ENCODE assay signal across 1 cellular context in genomic region chr11:46617451-46618314, GRCh38.
A peak's percentile ranks its signal among the peaks of the same experiment; 100 is the strongest.
TF ChIP-seq lines count a peak whose summit lies in the region.

ATG13 (plus strand) TSS chr11:46617553; CDS start chr11:46644292, 26,739 bp downstream.

TF ChIP-seq in HepG2, 621 proteins besides CTCF, POLR2A, EP300 and RAD21 (continued from another document and continues in another):
- TF ChIP-seq PBX2 (CRISPR knock-in tag; IDR thresholded peaks at IDR 0.05): no peak
- TF ChIP-seq, protein P1, sequence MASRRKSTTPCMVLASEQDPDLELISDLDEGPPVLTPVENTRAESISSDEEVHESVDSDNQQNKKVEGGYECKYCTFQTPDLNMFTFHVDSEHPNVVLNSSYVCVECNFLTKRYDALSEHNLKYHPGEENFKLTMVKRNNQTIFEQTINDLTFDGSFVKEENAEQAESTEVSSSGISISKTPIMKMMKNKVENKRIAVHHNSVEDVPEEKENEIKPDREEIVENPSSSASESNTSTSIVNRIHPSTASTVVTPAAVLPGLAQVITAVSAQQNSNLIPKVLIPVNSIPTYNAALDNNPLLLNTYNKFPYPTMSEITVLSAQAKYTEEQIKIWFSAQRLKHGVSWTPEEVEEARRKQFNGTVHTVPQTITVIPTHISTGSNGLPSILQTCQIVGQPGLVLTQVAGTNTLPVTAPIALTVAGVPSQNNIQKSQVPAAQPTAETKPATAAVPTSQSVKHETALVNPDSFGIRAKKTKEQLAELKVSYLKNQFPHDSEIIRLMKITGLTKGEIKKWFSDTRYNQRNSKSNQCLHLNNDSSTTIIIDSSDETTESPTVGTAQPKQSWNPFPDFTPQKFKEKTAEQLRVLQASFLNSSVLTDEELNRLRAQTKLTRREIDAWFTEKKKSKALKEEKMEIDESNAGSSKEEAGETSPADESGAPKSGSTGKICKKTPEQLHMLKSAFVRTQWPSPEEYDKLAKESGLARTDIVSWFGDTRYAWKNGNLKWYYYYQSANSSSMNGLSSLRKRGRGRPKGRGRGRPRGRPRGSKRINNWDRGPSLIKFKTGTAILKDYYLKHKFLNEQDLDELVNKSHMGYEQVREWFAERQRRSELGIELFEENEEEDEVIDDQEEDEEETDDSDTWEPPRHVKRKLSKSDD (CRISPR knock-in tag; IDR thresholded peaks at IDR 0.05; ENCODE audit: low read depth): peak; percentile 10; the same call in 1 of the 2 replicates
- 0 out of 2 replicates have a peak, but pooled peaks have one; percentile 5 for TF ChIP-seq BCL6 (CRISPR knock-in tag; IDR thresholded peaks at IDR 0.05)
- no peak; the same call in 1 of the 2 replicates for TF ChIP-seq MED1 (CRISPR knock-in tag; IDR thresholded peaks at IDR 0.05)
- no peak for TF ChIP-seq XBP1 (CRISPR knock-in tag; IDR thresholded peaks at IDR 0.05)
- no peak for TF ChIP-seq ZNF790 (CRISPR knock-in tag; IDR thresholded peaks at IDR 0.05; ENCODE audit: borderline replicate concordance)
- TF ChIP-seq SNAPC5 (CRISPR knock-in tag; IDR thresholded peaks at IDR 0.05; ENCODE audit: borderline replicate concordance): 0 out of 2 replicates have a peak, but pooled peaks have one; percentile 25
- TF ChIP-seq MEIS2 (CRISPR knock-in tag; IDR thresholded peaks at IDR 0.05): no peak
- TF ChIP-seq GABPB1 (CRISPR knock-in tag; IDR thresholded peaks at IDR 0.05): peak; percentile 60; the same call in 1 of the 2 replicates
- TF ChIP-seq PCBP1 (IDR thresholded peaks at IDR 0.05; ENCODE audit: borderline replicate concordance, low read depth, low read length): no peak
- TF ChIP-seq, protein P2, sequence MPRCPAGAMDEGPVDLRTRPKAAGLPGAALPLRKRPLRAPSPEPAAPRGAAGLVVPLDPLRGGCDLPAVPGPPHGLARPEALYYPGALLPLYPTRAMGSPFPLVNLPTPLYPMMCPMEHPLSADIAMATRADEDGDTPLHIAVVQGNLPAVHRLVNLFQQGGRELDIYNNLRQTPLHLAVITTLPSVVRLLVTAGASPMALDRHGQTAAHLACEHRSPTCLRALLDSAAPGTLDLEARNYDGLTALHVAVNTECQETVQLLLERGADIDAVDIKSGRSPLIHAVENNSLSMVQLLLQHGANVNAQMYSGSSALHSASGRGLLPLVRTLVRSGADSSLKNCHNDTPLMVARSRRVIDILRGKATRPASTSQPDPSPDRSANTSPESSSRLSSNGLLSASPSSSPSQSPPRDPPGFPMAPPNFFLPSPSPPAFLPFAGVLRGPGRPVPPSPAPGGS (CRISPR knock-in tag; IDR thresholded peaks at IDR 0.05): no peak
- TF ChIP-seq ZNF839 (CRISPR knock-in tag; IDR thresholded peaks at IDR 0.05; ENCODE audit: borderline replicate concordance): 0 out of 2 replicates have a peak, but pooled peaks have one; percentile 73
- TF ChIP-seq PHF21A (CRISPR knock-in tag; IDR thresholded peaks at IDR 0.05): peak; percentile 78
- no peak for TF ChIP-seq NR3C1 (CRISPR knock-in tag; IDR thresholded peaks at IDR 0.05)
- no peak for TF ChIP-seq ZNF276 (CRISPR knock-in tag; IDR thresholded peaks at IDR 0.05; ENCODE audit: low read depth)
- TF ChIP-seq, protein P3, sequence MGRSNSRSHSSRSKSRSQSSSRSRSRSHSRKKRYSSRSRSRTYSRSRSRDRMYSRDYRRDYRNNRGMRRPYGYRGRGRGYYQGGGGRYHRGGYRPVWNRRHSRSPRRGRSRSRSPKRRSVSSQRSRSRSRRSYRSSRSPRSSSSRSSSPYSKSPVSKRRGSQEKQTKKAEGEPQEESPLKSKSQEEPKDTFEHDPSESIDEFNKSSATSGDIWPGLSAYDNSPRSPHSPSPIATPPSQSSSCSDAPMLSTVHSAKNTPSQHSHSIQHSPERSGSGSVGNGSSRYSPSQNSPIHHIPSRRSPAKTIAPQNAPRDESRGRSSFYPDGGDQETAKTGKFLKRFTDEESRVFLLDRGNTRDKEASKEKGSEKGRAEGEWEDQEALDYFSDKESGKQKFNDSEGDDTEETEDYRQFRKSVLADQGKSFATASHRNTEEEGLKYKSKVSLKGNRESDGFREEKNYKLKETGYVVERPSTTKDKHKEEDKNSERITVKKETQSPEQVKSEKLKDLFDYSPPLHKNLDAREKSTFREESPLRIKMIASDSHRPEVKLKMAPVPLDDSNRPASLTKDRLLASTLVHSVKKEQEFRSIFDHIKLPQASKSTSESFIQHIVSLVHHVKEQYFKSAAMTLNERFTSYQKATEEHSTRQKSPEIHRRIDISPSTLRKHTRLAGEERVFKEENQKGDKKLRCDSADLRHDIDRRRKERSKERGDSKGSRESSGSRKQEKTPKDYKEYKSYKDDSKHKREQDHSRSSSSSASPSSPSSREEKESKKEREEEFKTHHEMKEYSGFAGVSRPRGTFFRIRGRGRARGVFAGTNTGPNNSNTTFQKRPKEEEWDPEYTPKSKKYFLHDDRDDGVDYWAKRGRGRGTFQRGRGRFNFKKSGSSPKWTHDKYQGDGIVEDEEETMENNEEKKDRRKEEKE (IDR thresholded peaks at IDR 0.05): no peak
- TF ChIP-seq NAIF1 (CRISPR knock-in tag; IDR thresholded peaks at IDR 0.05; ENCODE audit: borderline replicate concordance): peak; percentile 73; the same call in 1 of the 2 replicates
- TF ChIP-seq ZIK1 (CRISPR knock-in tag; IDR thresholded peaks at IDR 0.05; ENCODE audit: borderline replicate concordance, low read depth): no peak
- TF ChIP-seq ARID2 (CRISPR knock-in tag; IDR thresholded peaks at IDR 0.05; ENCODE audit: borderline replicate concordance): no peak
- TF ChIP-seq, protein P4, sequence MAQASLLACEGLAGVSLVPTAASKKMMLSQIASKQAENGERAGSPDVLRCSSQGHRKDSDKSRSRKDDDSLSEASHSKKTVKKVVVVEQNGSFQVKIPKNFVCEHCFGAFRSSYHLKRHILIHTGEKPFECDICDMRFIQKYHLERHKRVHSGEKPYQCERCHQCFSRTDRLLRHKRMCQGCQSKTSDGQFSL (CRISPR knock-in tag; IDR thresholded peaks at IDR 0.05): peak; percentile 77; the same call in 1 of the 2 replicates
- no peak for TF ChIP-seq SIX4 (CRISPR knock-in tag; IDR thresholded peaks at IDR 0.05)
- no peak; the same call in 1 of the 2 replicates for TF ChIP-seq SPEN (CRISPR knock-in tag; IDR thresholded peaks at IDR 0.05; ENCODE audit: low read depth)
- TF ChIP-seq, protein P5, sequence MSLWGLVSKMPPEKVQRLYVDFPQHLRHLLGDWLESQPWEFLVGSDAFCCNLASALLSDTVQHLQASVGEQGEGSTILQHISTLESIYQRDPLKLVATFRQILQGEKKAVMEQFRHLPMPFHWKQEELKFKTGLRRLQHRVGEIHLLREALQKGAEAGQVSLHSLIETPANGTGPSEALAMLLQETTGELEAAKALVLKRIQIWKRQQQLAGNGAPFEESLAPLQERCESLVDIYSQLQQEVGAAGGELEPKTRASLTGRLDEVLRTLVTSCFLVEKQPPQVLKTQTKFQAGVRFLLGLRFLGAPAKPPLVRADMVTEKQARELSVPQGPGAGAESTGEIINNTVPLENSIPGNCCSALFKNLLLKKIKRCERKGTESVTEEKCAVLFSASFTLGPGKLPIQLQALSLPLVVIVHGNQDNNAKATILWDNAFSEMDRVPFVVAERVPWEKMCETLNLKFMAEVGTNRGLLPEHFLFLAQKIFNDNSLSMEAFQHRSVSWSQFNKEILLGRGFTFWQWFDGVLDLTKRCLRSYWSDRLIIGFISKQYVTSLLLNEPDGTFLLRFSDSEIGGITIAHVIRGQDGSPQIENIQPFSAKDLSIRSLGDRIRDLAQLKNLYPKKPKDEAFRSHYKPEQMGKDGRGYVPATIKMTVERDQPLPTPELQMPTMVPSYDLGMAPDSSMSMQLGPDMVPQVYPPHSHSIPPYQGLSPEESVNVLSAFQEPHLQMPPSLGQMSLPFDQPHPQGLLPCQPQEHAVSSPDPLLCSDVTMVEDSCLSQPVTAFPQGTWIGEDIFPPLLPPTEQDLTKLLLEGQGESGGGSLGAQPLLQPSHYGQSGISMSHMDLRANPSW (CRISPR knock-in tag; IDR thresholded peaks at IDR 0.05; ENCODE audit: borderline replicate concordance): peak; percentile 82; the same call in 1 of the 2 replicates
- TF ChIP-seq PRDM15 (CRISPR knock-in tag; IDR thresholded peaks at IDR 0.05): no peak
- no peak for TF ChIP-seq ZNF549 (CRISPR knock-in tag; IDR thresholded peaks at IDR 0.05)
- no peak for TF ChIP-seq TOPORS (CRISPR knock-in tag; IDR thresholded peaks at IDR 0.05)
- TF ChIP-seq RBAK (CRISPR knock-in tag; IDR thresholded peaks at IDR 0.05): no peak
- TF ChIP-seq PHB2 (IDR thresholded peaks at IDR 0.05; ENCODE audit: partially characterized antibody): no peak
- no peak for TF ChIP-seq PREB (CRISPR knock-in tag; IDR thresholded peaks at IDR 0.05)
- TF ChIP-seq BRD4 (CRISPR knock-in tag; IDR thresholded peaks at IDR 0.05): peak; percentile 57; the same call in 1 of the 2 replicates
